19 cellular contexts compared by ENCODE assay signal in the genomic region with DNA sequence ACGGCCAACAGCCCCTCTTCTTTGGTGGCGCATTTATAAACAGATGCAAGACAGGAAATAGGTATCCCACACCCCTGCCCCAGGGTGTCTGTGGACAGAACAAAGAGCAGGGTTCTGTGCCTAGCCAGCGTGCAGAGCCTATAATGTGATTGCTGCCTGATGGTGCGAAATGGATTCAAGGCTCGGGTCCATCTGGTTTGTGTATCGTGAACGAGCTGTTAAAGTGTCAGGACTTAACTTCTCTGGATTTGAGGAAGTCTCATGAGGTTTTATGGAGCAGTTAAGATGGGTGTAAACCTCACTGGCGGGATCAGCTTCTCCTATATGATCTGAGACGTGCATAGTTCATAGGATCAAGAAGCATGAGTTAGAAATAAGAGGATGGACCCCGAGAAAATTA.
"Had no signal": no experiment of that assay in that cellular context is flagged by ENCODE, and none has a peak within 500 bp of the region (broad histone marks: within the 10 kb centered on the region; RNA-seq: fewer than 3 reads in every experiment).

No MANE protein-coding gene starts in this region.

- H3K36me3 ChIP-seq: gastrocnemius medialis, neutrophil, thoracic aorta, uterus had no signal

- H3K9me3 ChIP-seq: gastrocnemius medialis, neutrophil, thoracic aorta, uterus had no signal

- FAIRE-seq: keratinocyte had no signal

- DNase-seq: activated B cell treated with CpG ODN at 0.5 μM for 24 hours; activated CD4-positive, alpha-beta T cell treated with anti-CD3 and anti-CD28 coated beads for 36 hours; activated CD8-positive, alpha-beta memory T cell treated with anti-CD3 and anti-CD28 coated beads, Interleukin-2, amount 10 ng/mL, durations not matched to agents 7 days and 5 days; activated CD8-positive, alpha-beta T cell treated with anti-CD3 and anti-CD28 coated beads, Interleukin-2, amount 10 ng/mL, durations not matched to agents 7 days and 5 days; activated naive CD8-positive, alpha-beta T cell treated with anti-CD3 and anti-CD28 coated beads, Interleukin-2, amount 50 U/mL, for 24 hours; activated T-cell treated with anti-CD3 and anti-CD28 coated beads, Interleukin-2, amount 50 U/mL, for 48 hours; amygdala; central memory CD4-positive, alpha-beta T cell; endodermal cell; gastrocnemius medialis; glutamatergic neuron; left cardiac atrium; stimulated activated CD4-positive, alpha-beta T cell treated with anti-CD3 and anti-CD28 coated beads, Interleukin-4, amount 100 ng/mL, for 24 hours; T-helper 17 cell; uterus had no signal

- H3K27ac ChIP-seq: gastrocnemius medialis, neutrophil, skin epidermis, thoracic aorta, uterus had no signal

- H3K4me1 ChIP-seq: gastrocnemius medialis, uterus had no signal

- H3K27me3 ChIP-seq: gastrocnemius medialis, neutrophil, uterus had no signal

- H3K4me3 ChIP-seq: gastrocnemius medialis, skin epidermis, thoracic aorta, uterus had no signal
